ENCODE assay signal across 1 cellular context in genomic region chr16:1078579-1079021, GRCh38.
TF ChIP-seq lines count a peak whose summit lies in the region.

No MANE protein-coding gene starts in this region.

TF ChIP-seq in HEK293, 187 proteins besides CTCF, POLR2A, EP300 and RAD21 (continued from another document):
- TF ChIP-seq TSHZ1 (tag by site-specific recombination; IDR thresholded peaks at IDR 0.05; ENCODE audit: borderline replicate concordance) (no peak), GLI2 (tag by site-specific recombination; IDR thresholded peaks at IDR 0.05; ENCODE audit: borderline replicate concordance, low read depth) (no peak), KLF17 (tag by site-specific recombination; IDR thresholded peaks at IDR 0.05) (peak; percentile 97), ZNF26 (tag by site-specific recombination; IDR thresholded peaks at IDR 0.05) (no peak), ZNF37A (tag by site-specific recombination; IDR thresholded peaks at IDR 0.05) (no peak), ZNF223 (tag by site-specific recombination; IDR thresholded peaks at IDR 0.05) (no peak), KLF1 (tag by site-specific recombination; IDR thresholded peaks at IDR 0.05) (peak; percentile 82), GFI1B (tag by site-specific recombination; IDR thresholded peaks at IDR 0.05) (no peak), ZNF654 (tag by site-specific recombination; IDR thresholded peaks at IDR 0.05; ENCODE audit: low read depth) (no peak), ZNF76 (tag by site-specific recombination; IDR thresholded peaks at IDR 0.05; ENCODE audit: borderline replicate concordance, low read depth) (no peak), PRDM10 (tag by site-specific recombination; IDR thresholded peaks at IDR 0.05) (peak; percentile 12; the same call in 1 of the 2 replicates), SP2 (tag by site-specific recombination; IDR thresholded peaks at IDR 0.05) (peak; percentile 31; the same call in 1 of the 2 replicates), ZNF785 (tag by site-specific recombination; IDR thresholded peaks at IDR 0.05) (no peak), ZNF18 (tag by site-specific recombination; IDR thresholded peaks at IDR 0.05) (no peak), ZBTB8A (tag by site-specific recombination; IDR thresholded peaks at IDR 0.05) (peak; percentile 85), ZNF629 (tag by site-specific recombination; IDR thresholded peaks at IDR 0.05) (peak; percentile 60), ZBTB21 (tag by site-specific recombination; IDR thresholded peaks at IDR 0.05) (no peak), SCRT1 (tag by site-specific recombination; IDR thresholded peaks at IDR 0.05; ENCODE audit: borderline replicate concordance) (no peak), ZNF133 (tag by site-specific recombination; IDR thresholded peaks at IDR 0.05) (no peak), ZNF777 (tag by site-specific recombination; IDR thresholded peaks at IDR 0.05; ENCODE audit: borderline replicate concordance) (no peak), ZEB2 (tag by site-specific recombination; IDR thresholded peaks at IDR 0.05) (peak; percentile 51; the same call in 1 of the 2 replicates), ZSCAN18 (tag by site-specific recombination; IDR thresholded peaks at IDR 0.05) (no peak), ZNF394 (tag by site-specific recombination; IDR thresholded peaks at IDR 0.05; ENCODE audit: borderline replicate concordance) (peak; percentile 14; the same call in 1 of the 2 replicates), SCRT2 (tag by site-specific recombination; IDR thresholded peaks at IDR 0.05) (no peak), ZNF10 (tag by site-specific recombination; IDR thresholded peaks at IDR 0.05) (no peak; the same call in 1 of the 2 replicates), ZNF561 (tag by site-specific recombination; IDR thresholded peaks at IDR 0.05; ENCODE audit: borderline replicate concordance) (0 out of 2 replicates have a peak, but pooled peaks have one; percentile 47), ZNF266 (tag by site-specific recombination; IDR thresholded peaks at IDR 0.05; ENCODE audit: low read depth) (no peak), ZNF335 (tag by site-specific recombination; conservative IDR thresholded peaks at IDR 0.05) (no peak), ZNF837 (tag by site-specific recombination; IDR thresholded peaks at IDR 0.05) (no peak), ZNF701 (tag by site-specific recombination; IDR thresholded peaks at IDR 0.05) (no peak), ZNF202 (tag by site-specific recombination; IDR thresholded peaks at IDR 0.05; ENCODE audit: borderline replicate concordance) (no peak), ZNF48 (tag by site-specific recombination; IDR thresholded peaks at IDR 0.05) (no peak), ZNF692 (tag by site-specific recombination; IDR thresholded peaks at IDR 0.05) (peak; percentile 95), MYNN (tag by site-specific recombination; IDR thresholded peaks at IDR 0.05; ENCODE audit: borderline replicate concordance) (no peak), YY2 (tag by site-specific recombination; IDR thresholded peaks at IDR 0.05) (no peak), ZNF311 (tag by site-specific recombination; IDR thresholded peaks at IDR 0.05; ENCODE audit: borderline replicate concordance) (no peak), REPIN1 (tag by site-specific recombination; IDR thresholded peaks at IDR 0.05; ENCODE audit: low read depth) (no peak), ZNF473 (tag by site-specific recombination; IDR thresholded peaks at IDR 0.05) (no peak)
